ENCODE assay signal across 15 cellular contexts in genomic region chr18:79513381-79514081, GRCh38.
DNase-seq lines count a peak whose midpoint lies in the region; ATAC-seq and TF ChIP-seq lines count a peak whose summit lies in the region.
"Had no signal": no experiment of that assay in that cellular context is flagged by ENCODE, and none has a peak within 500 bp of the region (broad histone marks: within the 10 kb centered on the region; RNA-seq: fewer than 3 reads in every experiment).

No MANE protein-coding gene starts in this region.

- TF ChIP-seq CTCF in heart right ventricle (IDR thresholded peaks at IDR 0.05) (no peak), upper lobe of right lung (IDR thresholded peaks at IDR 0.05) (no peak)

- H3K36me3 ChIP-seq in heart right ventricle (peaks cover 0 to 36% (median 0%) of the 10 kb centered on the region in 9 donors), upper lobe of right lung (no peaks in the 10 kb centered on the region)

- H3K4me3 ChIP-seq in heart right ventricle: no peak overlapping the region
- H3K4me3 ChIP-seq in upper lobe of right lung: no peak overlapping the region
- H3K4me3 ChIP-seq: esophagus muscularis mucosa, PC-9 had no signal

- no peaks in the 10 kb centered on the region for H3K27me3 ChIP-seq in heart right ventricle
- H3K27me3 ChIP-seq in upper lobe of right lung: no peaks in the 10 kb centered on the region
- H3K27me3 ChIP-seq: esophagus muscularis mucosa had no signal

- H3K27ac ChIP-seq in heart right ventricle (no peak overlapping the region), upper lobe of right lung (no peak overlapping the region)
- H3K27ac ChIP-seq: esophagus muscularis mucosa, PC-9 had no signal

- 96 to 97% methylated on average over 36 of the region's 36 CpGs for WGBS in heart right ventricle, 2 donors

- intact Hi-C loops in heart right ventricle (cut with DNase I) (no loop called here), left ventricle myocardium superior (cut with micrococcal nuclease) (no loop called here), upper lobe of right lung (cut with DNase I) (no loop called here)

- H3K4me1 ChIP-seq in heart right ventricle: peaks cover 0 to 20% (median 2%) of the 10 kb centered on the region in 9 donors
- H3K4me1 ChIP-seq in upper lobe of right lung: peaks cover 16% of the 10 kb centered on the region
- H3K4me1 ChIP-seq: Caco-2 had no signal

- no peak for ATAC-seq in heart right ventricle
- no peak for ATAC-seq in left ventricle myocardium superior
- ATAC-seq in upper lobe of right lung: no peak
- ATAC-seq in GM19455 (IDR thresholded peaks at IDR 0.05; ENCODE audit: unreplicated experiment): no peak
- ATAC-seq: HCT116; stimulated activated naive CD8-positive, alpha-beta T cell treated with anti-CD3 and anti-CD28 coated beads, Interleukin-15, amount 100 ng/mL, for 72 hours had no signal

- no peaks in the 10 kb centered on the region for H3K9me3 ChIP-seq in heart right ventricle
- H3K9me3 ChIP-seq in upper lobe of right lung: no peaks in the 10 kb centered on the region
- H3K9me3 ChIP-seq: Caco-2, esophagus muscularis mucosa had no signal

- DNase-seq in heart right ventricle: peak; percentile 3 to 16
- DNase-seq in left ventricle myocardium superior: no peak
- DNase-seq in activated T-cell treated with anti-CD3 and anti-CD28 coated beads, Interleukin-2, amount 50 U/mL, for 48 hours: peak; percentile 15 to 17
- DNase-seq in mesenteric fat pad (ENCODE audit: low spot score): peak; percentile 82
- peak; percentile 58 for DNase-seq in upper lobe of right lung
- DNase-seq in SKM-1 treated with dmso at 0.1 percent for 144 hours (lab: John Stamatoyannopoulos, UW; ENCODE audit: unreplicated experiment): no peak
- DNase-seq in effector CD4-positive, alpha-beta T cell: no peak
- DNase-seq: Caco-2, midbrain, MM.1S, PC-9 had no signal

Comparison
In these comparisons a context has a peak if more than half of its experiments do, and no peak if none do; other contexts are left out.
1. DNase-seq: peak in heart right ventricle (2 of 2), activated T-cell treated with anti-CD3 and anti-CD28 coated beads, Interleukin-2, amount 50 U/mL, for 48 hours (2 of 2), mesenteric fat pad (single experiment) and upper lobe of right lung (single experiment); none in left ventricle myocardium superior (single experiment), SKM-1 treated with dmso at 0.1 percent for 144 hours (single experiment) and effector CD4-positive, alpha-beta T cell (single experiment).